Comparison of ENCODE assay signal across 13 cellular contexts in the genomic region with DNA sequence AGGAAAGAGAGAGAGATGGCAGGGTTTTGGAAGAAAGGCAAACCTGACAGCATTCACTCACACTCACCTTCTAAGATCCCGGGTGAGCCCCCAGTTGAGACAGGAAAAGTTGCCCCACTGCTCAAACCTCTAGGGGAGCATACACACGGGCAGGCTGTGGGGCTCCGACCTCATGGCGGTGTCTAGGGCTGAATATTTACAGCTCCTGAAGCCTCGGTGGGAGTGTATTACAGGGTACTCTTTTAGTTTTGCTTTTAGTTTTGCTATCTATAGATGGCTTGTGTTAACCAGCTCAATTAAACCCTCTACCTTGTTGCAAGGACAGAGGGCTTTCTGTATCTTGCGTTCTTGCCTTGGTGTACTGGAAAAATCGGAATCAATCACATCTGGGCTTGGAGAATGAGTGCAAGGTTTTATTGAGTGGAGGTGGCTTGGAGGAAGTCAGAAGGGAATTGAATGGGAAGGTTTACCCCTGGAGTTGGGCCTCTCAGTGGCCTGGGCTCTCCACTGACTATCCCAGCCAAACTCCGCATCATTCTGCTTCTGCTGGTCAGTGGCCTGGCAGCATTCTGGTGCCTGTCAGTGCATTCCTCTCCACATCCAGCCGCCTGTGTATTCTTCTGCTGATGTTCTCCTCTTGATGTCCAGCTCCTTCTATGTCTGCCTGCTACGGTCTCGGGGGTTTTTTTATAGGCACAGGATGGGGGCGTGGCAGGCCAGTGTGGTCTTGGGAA. TPM values are rescaled to one million over a fixed set of nuclear protein-coding genes. Genes with fewer than 3 reads are reported as not detected.
DNase-seq lines count a peak whose midpoint lies in the region; ATAC-seq and TF ChIP-seq lines count a peak whose summit lies in the region.
"Had no signal": no experiment of that assay in that cellular context is flagged by ENCODE, and none has a peak within 500 bp of the region (broad histone marks: within the 10 kb centered on the region; RNA-seq: fewer than 3 reads in every experiment).

No MANE protein-coding gene starts in this region.

- no peaks in the 10 kb centered on the region for H3K4me1 Mint-ChIP-seq in activated CD8-positive, alpha-beta T cell treated with anti-CD3 and anti-CD28 coated beads for 36 hours (ENCODE audit: low read depth)
- H3K4me1 Mint-ChIP-seq: brain; CD4-positive, alpha-beta memory T cell had no signal

- no peak for DNase-seq in activated CD8-positive, alpha-beta T cell treated with anti-CD3 and anti-CD28 coated beads for 36 hours
- DNase-seq in NCI-H2081 (lab: John Stamatoyannopoulos, UW) (no peak), DMS53 treated with DMSO at 0.1 percent for 48 hours (lab: John Stamatoyannopoulos, UW; ENCODE audit: unreplicated experiment) (no peak), caudate nucleus (lab: John Stamatoyannopoulos, UW) (no peak), GM20000 (ENCODE audit: low spot score) (no peak)
- DNase-seq: activated T-cell treated with anti-CD3 and anti-CD28 coated beads, Interleukin-2, amount 50 U/mL, for 1 hour; CD4-positive, alpha-beta memory T cell; NCI-H1048; T-helper 9 cell had no signal

- CTCF ChIA-PET in activated CD8-positive, alpha-beta T cell treated with anti-CD3 and anti-CD28 coated beads for 36 hours (lab: Charles Lee) = interaction anchor here (1.4 to 2.0 kb wide), 2 partner anchors 9 to 30 kb away, joined by 4 to 5 read pairs; no protein-coding TSS in a partner anchor

- H3K27me3 Mint-ChIP-seq in activated CD8-positive, alpha-beta T cell treated with anti-CD3 and anti-CD28 coated beads for 36 hours = no peaks in the 10 kb centered on the region
- H3K27me3 Mint-ChIP-seq: brain; CD4-positive, alpha-beta memory T cell had no signal

- POLR2A ChIA-PET in activated CD8-positive, alpha-beta T cell treated with anti-CD3 and anti-CD28 coated beads for 36 hours (lab: Charles Lee) = interaction anchor here (1.1 kb wide), 1 partner anchor 10 kb away, joined by 3 read pairs; a partner anchor contains a TSS

- ATAC-seq in GM18511 (IDR thresholded peaks at IDR 0.05; ENCODE audit: unreplicated experiment) (peak; percentile 93), GM21367 (IDR thresholded peaks at IDR 0.05; ENCODE audit: unreplicated experiment) (peak; percentile 95), HG02981 (IDR thresholded peaks at IDR 0.05; ENCODE audit: unreplicated experiment) (peak; percentile 87)
- peak; percentile 60 for ATAC-seq in activated CD8-positive, alpha-beta T cell treated with anti-CD3 and anti-CD28 coated beads for 36 hours

- H3K27ac ChIP-seq in caudate nucleus (ENCODE audit: low read depth, low read length) = no peak overlapping the region

- no peak overlapping the region for H3K4me3 Mint-ChIP-seq in activated CD8-positive, alpha-beta T cell treated with anti-CD3 and anti-CD28 coated beads for 36 hours
- H3K4me3 Mint-ChIP-seq: brain; CD4-positive, alpha-beta memory T cell had no signal

- no peaks in the 10 kb centered on the region for H3K9me3 Mint-ChIP-seq in activated CD8-positive, alpha-beta T cell treated with anti-CD3 and anti-CD28 coated beads for 36 hours
- H3K9me3 Mint-ChIP-seq: CD4-positive, alpha-beta memory T cell had no signal

- TF ChIP-seq CTCF in activated CD8-positive, alpha-beta T cell treated with anti-CD3 and anti-CD28 coated beads for 36 hours (IDR thresholded peaks at IDR 0.05) = no peak
- no peak for TF ChIP-seq CTCF in GM20000 (IDR thresholded peaks at IDR 0.05; ENCODE audit: extremely low read depth, missing control alignments)

- intact Hi-C loops in activated CD8-positive, alpha-beta T cell treated with anti-CD3 and anti-CD28 coated beads for 36 hours (cut with micrococcal nuclease) = no loop called here

- no peaks in the 10 kb centered on the region for H3K36me3 Mint-ChIP-seq in activated CD8-positive, alpha-beta T cell treated with anti-CD3 and anti-CD28 coated beads for 36 hours (ENCODE audit: low read depth)
- H3K36me3 Mint-ChIP-seq: brain; CD4-positive, alpha-beta memory T cell had no signal

- H3K27ac Mint-ChIP-seq in activated CD8-positive, alpha-beta T cell treated with anti-CD3 and anti-CD28 coated beads for 36 hours = no peak overlapping the region
- H3K27ac Mint-ChIP-seq: brain; CD4-positive, alpha-beta memory T cell had no signal

RNA-seq across cellular contexts. Expression of a gene that starts 10.1 kb away (rescaled TPM):
- total RNA-seq in activated CD8-positive, alpha-beta T cell treated with anti-CD3 and anti-CD28 coated beads for 36 hours = 10 to 100 TPM; 28.7 to 29.1 TPM

RNA-seq across cellular contexts. Expression of a gene that starts 15.3 kb away (rescaled TPM):
- total RNA-seq in activated CD8-positive, alpha-beta T cell treated with anti-CD3 and anti-CD28 coated beads for 36 hours = 10 to 100 TPM; 23.4 to 25.2 TPM
